Comparison of ENCODE assay signal across 1 cellular context in the genomic region with DNA sequence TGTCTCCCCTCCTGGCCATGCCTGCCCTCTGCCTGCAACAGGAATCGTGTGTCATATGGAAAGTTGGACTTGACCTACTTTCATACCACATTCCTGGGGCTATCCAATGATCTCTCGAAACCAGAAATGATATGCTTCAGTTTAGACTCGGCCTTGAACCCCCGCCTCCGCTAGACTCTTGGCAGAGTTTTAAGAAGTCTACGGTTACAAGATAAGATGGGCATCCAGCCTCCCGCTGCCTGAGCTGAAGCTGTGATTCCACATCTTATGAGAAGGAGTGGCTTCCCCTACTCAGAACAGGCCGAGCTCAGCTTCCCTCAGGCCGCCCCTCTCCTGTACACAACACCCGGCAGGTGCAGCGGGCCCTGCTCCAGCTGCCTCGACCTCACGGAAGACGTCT.
TF ChIP-seq lines count a peak whose summit lies in the region.

No MANE protein-coding gene starts in this region.

TF ChIP-seq in GM23338, 12 proteins besides CTCF, POLR2A, EP300 and RAD21 (continued from another document):
- TF ChIP-seq, protein P1, sequence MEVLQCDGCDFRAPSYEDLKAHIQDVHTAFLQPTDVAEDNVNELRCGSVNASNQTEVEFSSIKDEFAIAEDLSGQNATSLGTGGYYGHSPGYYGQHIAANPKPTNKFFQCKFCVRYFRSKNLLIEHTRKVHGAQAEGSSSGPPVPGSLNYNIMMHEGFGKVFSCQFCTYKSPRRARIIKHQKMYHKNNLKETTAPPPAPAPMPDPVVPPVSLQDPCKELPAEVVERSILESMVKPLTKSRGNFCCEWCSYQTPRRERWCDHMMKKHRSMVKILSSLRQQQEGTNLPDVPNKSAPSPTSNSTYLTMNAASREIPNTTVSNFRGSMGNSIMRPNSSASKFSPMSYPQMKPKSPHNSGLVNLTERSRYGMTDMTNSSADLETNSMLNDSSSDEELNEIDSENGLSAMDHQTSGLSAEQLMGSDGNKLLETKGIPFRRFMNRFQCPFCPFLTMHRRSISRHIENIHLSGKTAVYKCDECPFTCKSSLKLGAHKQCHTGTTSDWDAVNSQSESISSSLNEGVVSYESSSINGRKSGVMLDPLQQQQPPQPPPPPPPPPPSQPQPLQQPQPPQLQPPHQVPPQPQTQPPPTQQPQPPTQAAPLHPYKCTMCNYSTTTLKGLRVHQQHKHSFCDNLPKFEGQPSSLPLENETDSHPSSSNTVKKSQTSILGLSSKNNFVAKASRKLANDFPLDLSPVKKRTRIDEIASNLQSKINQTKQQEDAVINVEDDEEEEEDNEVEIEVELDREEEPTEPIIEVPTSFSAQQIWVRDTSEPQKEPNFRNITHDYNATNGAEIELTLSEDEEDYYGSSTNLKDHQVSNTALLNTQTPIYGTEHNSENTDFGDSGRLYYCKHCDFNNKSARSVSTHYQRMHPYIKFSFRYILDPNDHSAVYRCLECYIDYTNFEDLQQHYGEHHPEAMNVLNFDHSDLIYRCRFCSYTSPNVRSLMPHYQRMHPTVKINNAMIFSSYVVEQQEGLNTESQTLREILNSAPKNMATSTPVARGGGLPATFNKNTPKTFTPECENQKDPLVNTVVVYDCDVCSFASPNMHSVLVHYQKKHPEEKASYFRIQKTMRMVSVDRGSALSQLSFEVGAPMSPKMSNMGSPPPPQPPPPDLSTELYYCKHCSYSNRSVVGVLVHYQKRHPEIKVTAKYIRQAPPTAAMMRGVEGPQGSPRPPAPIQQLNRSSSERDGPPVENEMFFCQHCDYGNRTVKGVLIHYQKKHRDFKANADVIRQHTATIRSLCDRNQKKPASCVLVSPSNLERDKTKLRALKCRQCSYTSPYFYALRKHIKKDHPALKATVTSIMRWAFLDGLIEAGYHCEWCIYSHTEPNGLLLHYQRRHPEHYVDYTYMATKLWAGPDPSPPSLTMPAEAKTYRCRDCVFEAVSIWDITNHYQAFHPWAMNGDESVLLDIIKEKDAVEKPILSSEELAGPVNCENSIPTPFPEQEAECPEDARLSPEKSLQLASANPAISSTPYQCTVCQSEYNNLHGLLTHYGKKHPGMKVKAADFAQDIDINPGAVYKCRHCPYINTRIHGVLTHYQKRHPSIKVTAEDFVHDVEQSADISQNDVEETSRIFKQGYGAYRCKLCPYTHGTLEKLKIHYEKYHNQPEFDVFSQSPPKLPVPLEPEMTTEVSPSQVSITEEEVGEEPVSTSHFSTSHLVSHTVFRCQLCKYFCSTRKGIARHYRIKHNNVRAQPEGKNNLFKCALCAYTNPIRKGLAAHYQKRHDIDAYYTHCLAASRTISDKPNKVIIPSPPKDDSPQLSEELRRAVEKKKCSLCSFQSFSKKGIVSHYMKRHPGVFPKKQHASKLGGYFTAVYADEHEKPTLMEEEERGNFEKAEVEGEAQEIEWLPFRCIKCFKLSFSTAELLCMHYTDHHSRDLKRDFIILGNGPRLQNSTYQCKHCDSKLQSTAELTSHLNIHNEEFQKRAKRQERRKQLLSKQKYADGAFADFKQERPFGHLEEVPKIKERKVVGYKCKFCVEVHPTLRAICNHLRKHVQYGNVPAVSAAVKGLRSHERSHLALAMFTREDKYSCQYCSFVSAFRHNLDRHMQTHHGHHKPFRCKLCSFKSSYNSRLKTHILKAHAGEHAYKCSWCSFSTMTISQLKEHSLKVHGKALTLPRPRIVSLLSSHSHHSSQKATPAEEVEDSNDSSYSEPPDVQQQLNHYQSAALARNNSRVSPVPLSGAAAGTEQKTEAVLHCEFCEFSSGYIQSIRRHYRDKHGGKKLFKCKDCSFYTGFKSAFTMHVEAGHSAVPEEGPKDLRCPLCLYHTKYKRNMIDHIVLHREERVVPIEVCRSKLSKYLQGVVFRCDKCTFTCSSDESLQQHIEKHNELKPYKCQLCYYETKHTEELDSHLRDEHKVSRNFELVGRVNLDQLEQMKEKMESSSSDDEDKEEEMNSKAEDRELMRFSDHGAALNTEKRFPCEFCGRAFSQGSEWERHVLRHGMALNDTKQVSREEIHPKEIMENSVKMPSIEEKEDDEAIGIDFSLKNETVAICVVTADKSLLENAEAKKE (CRISPR knock-in tag; IDR thresholded peaks at IDR 0.05) = no peak
- no peak for TF ChIP-seq POLR2AphosphoS5 (IDR thresholded peaks at IDR 0.05; ENCODE audit: low read depth)
